In the genomic region with DNA sequence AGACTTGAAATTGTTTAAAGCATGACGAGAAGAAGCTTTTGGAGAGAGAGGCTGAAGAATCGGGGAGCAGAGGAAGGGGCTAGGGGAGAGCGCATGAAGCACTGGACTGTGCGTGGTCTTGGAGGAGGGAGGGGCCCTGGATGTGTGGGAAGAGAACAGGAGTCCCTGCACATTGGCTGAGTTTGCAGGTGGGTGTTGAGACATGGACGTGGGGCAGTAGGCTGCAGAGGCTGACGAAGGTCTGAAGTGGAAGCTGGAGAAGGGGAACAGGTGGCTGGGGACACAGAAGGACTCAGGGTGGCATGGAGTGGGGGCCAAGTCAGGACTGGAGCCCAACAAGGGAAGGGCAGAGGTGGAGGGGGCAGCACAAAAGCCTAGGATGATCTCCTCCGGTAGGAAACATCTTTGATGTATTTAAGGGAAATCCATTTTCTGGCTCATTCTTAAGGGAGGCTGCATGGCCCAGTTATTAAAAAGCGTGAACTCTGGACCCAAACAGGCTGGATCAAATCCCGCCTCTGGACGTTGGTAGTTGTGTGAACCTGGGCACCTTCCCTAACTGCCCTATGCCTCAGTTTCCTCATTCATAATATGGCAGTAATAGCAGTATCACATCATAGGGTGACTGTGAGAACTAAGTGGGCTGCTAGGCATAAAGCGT, we compare ENCODE assay signal across 19 cellular contexts. TPM values are rescaled to one million over a fixed set of nuclear protein-coding genes. Genes with fewer than 3 reads are reported as not detected.
DNase-seq lines count a peak whose midpoint lies in the region; ATAC-seq and TF ChIP-seq lines count a peak whose summit lies in the region.
"Had no signal": no experiment of that assay in that cellular context is flagged by ENCODE, and none has a peak within 500 bp of the region (broad histone marks: within the 10 kb centered on the region; RNA-seq: fewer than 3 reads in every experiment).

No MANE protein-coding gene starts in this region.

- no peaks in the 10 kb centered on the region for H3F3A ChIP-seq in PC-3 (ENCODE audit: low read length, unreplicated experiment)

- CTCF ChIA-PET in PC-3 (lab: Charles Lee) = no interaction called here

- POLR2A ChIA-PET in PC-3 (lab: Charles Lee; ENCODE audit: unreplicated experiment) = no interaction called here

- H3K4me1 ChIP-seq in PC-3 (ENCODE audit: insufficient read depth, low read length) = no peaks in the 10 kb centered on the region

- intact Hi-C loops in cardiac septum (cut with DNase I) (no loop called here), left ventricle myocardium superior (cut with micrococcal nuclease) (no loop called here), PC-3 (cut with micrococcal nuclease) (no loop called here)

- H3K4me2 ChIP-seq in PC-3 (ENCODE audit: low read length) = no peak overlapping the region

- H3K27ac ChIP-seq in coronary artery (peak overlapping the region in 1 of 2 donors; percentile 20), PC-3 (ENCODE audit: low read length) (no peak overlapping the region)
- H3K27ac ChIP-seq: HL-60 had no signal

- no peak for ATAC-seq in left ventricle myocardium superior
- no peak for ATAC-seq in PC-3

- no peak overlapping the region for H2AFZ ChIP-seq in PC-3 (ENCODE audit: low read length)

- H3K4me3 ChIP-seq in coronary artery (no peak overlapping the region), PC-3 (ENCODE audit: low read length) (no peak overlapping the region)

- no peaks in the 10 kb centered on the region for H3K36me3 ChIP-seq in PC-3 (ENCODE audit: low read depth, low read length)

- BruUV-seq in PC-3 (replicated peaks; lab: Mats Ljungman, UMichigan) = no TSS peak

- no peak overlapping the region for H3K9ac ChIP-seq in PC-3 (ENCODE audit: low read length)

- peaks cover 93% of the 10 kb centered on the region for H3K27me3 ChIP-seq in PC-3 (ENCODE audit: low read length)

- TF ChIP-seq CTCF in coronary artery (IDR thresholded peaks at IDR 0.05) = no peak
- TF ChIP-seq CTCF in PC-3 (conservative IDR thresholded peaks at IDR 0.05; ENCODE audit: low read depth, low read length) = no peak

- DNase-seq in cardiac septum (ENCODE audit: low spot score) = peak; percentile 53
- no peak for DNase-seq in left ventricle myocardium superior
- DNase-seq in coronary artery (ENCODE audit: low spot score) = peak; percentile 54
- DNase-seq in islet precursor cell = peak; percentile 50
- no peak for DNase-seq in DMS79 treated with DMSO at 0.1 percent for 48 hours (lab: John Stamatoyannopoulos, UW)
- no peak for DNase-seq in HT-29 (ENCODE audit: low spot score)
- no peak for DNase-seq in NCI-H2107 treated with DMSO at 0.1 percent for 48 hours (lab: John Stamatoyannopoulos, UW; ENCODE audit: unreplicated experiment)
- no peak for DNase-seq in PC-3
- DNase-seq: Calu3; CD4-positive, alpha-beta T cell; GOT3; KG1; NCI-H1092 treated with DMSO at 0.1 percent for 48 hours; NCI-H1694; NCI-H2107; NCI-H345; NCI-H748 treated with DMSO at 0.1 percent for 48 hours had no signal

- H3K9me3 ChIP-seq in PC-3 (ENCODE audit: low read length) = peaks cover 6% of the 10 kb centered on the region; the same call in 1 of the 2 replicates

- no peaks in the 10 kb centered on the region for H4K20me1 ChIP-seq in PC-3 (ENCODE audit: low read length)

- H3K79me2 ChIP-seq in PC-3 (ENCODE audit: low read length) = no peaks in the 10 kb centered on the region

- no peaks in the 10 kb centered on the region for H3K9me2 ChIP-seq in PC-3 (replicated peaks; ENCODE audit: low read length)

RNA-seq across cellular contexts. Expression of gene ADGRD1, which starts 29.0 kb away (rescaled TPM):
- total RNA-seq in cardiac septum (54.6 TPM), left ventricle myocardium superior (83.6 TPM), PC-3 (2014; rRNA removed) (0.18 TPM in 1 of 2 replicates, not detected in the other)
- total RNA-seq in HT-29 (2014; rRNA removed; shearing (Covaris generic)) = not detected in 2 replicates
- total RNA-seq: Calu3, M059J had no signal

Comparison
In these comparisons a context has a peak if more than half of its experiments do, and no peak if none do; other contexts are left out.
1. DNase-seq: peak in cardiac septum (single experiment), coronary artery (single experiment) and islet precursor cell (single experiment); none in left ventricle myocardium superior (single experiment), DMS79 treated with DMSO at 0.1 percent for 48 hours (single experiment), HT-29 (single experiment), NCI-H2107 treated with DMSO at 0.1 percent for 48 hours (single experiment) and PC-3 (single experiment).
2. RNA of gene ADGRD1, which starts 29.0 kb away (total RNA-seq): 83.6 TPM in left ventricle myocardium superior (single experiment) and 54.6 TPM in cardiac septum (single experiment); 0.18 TPM in PC-3 and not detected in HT-29; every median in the first group is over 10 times any median in the second.